22 cellular contexts compared by ENCODE assay signal in genomic region chr6:107627928-107628327, GRCh38.
"Had no signal": no experiment of that assay in that cellular context is flagged by ENCODE, and none has a peak within 500 bp of the region (broad histone marks: within the 10 kb centered on the region; RNA-seq: fewer than 3 reads in every experiment).

No MANE protein-coding gene starts in this region.

- H3K27me3 ChIP-seq: pancreas, right lobe of liver, stomach, suprapubic skin, tibial nerve had no signal

- H3K4me1 ChIP-seq: pancreas, right lobe of liver, suprapubic skin had no signal

- DNase-seq: activated CD4-positive, alpha-beta memory T cell treated with anti-CD3 and anti-CD28 coated beads for 36 hours; activated CD4-positive, alpha-beta T cell treated with anti-CD3 and anti-CD28 coated beads for 48 hours; activated effector memory CD4-positive, alpha-beta T cell treated with Interleukin-2 at 50 U/mL for 16 hours; activated naive CD4-positive, alpha-beta T cell treated with anti-CD3 and anti-CD28 coated beads for 36 hours; activated naive CD8-positive, alpha-beta T cell treated with anti-CD3 and anti-CD28 coated beads, Interleukin-2, amount 10 ng/mL, durations not matched to agents 7 days and 5 days; activated T-cell treated with anti-CD3 and anti-CD28 coated beads, Interleukin-2, amount 50 U/mL, for 48 hours; amygdala; effector CD8-positive, alpha-beta T cell; erythroblast; foreskin fibroblast; kidney; naive thymus-derived CD4-positive, alpha-beta T cell; pancreas; right lobe of liver; stimulated activated CD4-positive, alpha-beta T cell treated with anti-CD3 and anti-CD28 coated beads, Interleukin-1b, Interleukin-23, amount 100 ng/mL, for 48 hours; stomach had no signal

- H3K36me3 ChIP-seq: pancreas, right lobe of liver, stomach, suprapubic skin, tibial nerve had no signal

- H3K27ac ChIP-seq: pancreas, right lobe of liver, skin epidermis, stomach, suprapubic skin, tibial nerve had no signal

- ATAC-seq: left lobe of liver; naive thymus-derived CD4-positive, alpha-beta T cell; stimulated activated effector memory CD8-positive, alpha-beta T cell treated with anti-CD3 and anti-CD28 coated beads, Interleukin-12 subunit alpha, Interleukin-12 subunit beta, amount 100 ng/mL, for 72 hours had no signal

- H3K9me3 ChIP-seq: pancreas, right lobe of liver, stomach, suprapubic skin, tibial nerve had no signal

- H3K4me3 ChIP-seq: lung, pancreas, right lobe of liver, skin epidermis, stomach, suprapubic skin, tibial nerve had no signal
